ENCODE assay signal across 1 cellular context in the genomic region with DNA sequence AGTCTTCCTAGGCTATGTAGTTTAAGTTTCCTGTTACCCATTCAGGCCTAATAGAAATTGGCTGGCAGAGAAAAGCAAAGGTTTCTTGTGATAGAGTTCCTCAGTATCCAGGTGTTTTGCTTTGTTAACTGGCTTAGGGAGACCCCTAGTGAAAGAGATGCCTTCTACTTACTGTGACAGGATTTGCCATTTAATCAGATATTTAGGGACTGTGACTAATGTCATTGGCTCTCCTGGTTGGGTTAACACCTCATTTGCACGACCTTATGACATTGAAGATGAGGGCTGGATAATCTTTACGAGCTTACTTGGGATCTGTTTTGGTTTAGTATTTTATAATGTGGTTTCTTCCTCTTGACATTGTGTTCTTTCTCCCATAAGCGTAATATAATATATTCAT.
TF ChIP-seq lines count a peak whose summit lies in the region.

No MANE protein-coding gene starts in this region.

TF ChIP-seq in HEK293, 187 proteins besides CTCF, POLR2A, EP300 and RAD21 (continued from another document):
- TF ChIP-seq, protein P1, sequence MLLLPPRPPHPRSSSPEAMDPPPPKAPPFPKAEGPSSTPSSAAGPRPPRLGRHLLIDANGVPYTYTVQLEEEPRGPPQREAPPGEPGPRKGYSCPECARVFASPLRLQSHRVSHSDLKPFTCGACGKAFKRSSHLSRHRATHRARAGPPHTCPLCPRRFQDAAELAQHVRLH (tag by site-specific recombination; IDR thresholded peaks at IDR 0.05) = 0 out of 2 replicates have a peak, but pooled peaks have one; percentile 21
- TF ChIP-seq MZF1 (tag by site-specific recombination; IDR thresholded peaks at IDR 0.05; ENCODE audit: borderline replicate concordance) = no peak
- TF ChIP-seq OSR2 (tag by site-specific recombination; IDR thresholded peaks at IDR 0.05) = peak; percentile 47; the same call in 1 of the 2 replicates
- TF ChIP-seq ZBTB17 (tag by site-specific recombination; IDR thresholded peaks at IDR 0.05) = no peak
- TF ChIP-seq ZXDB (tag by site-specific recombination; IDR thresholded peaks at IDR 0.05) = peak; percentile 51; the same call in 1 of the 2 replicates
- TF ChIP-seq ZNF544 (tag by site-specific recombination; IDR thresholded peaks at IDR 0.05) = no peak
- TF ChIP-seq, protein P2, sequence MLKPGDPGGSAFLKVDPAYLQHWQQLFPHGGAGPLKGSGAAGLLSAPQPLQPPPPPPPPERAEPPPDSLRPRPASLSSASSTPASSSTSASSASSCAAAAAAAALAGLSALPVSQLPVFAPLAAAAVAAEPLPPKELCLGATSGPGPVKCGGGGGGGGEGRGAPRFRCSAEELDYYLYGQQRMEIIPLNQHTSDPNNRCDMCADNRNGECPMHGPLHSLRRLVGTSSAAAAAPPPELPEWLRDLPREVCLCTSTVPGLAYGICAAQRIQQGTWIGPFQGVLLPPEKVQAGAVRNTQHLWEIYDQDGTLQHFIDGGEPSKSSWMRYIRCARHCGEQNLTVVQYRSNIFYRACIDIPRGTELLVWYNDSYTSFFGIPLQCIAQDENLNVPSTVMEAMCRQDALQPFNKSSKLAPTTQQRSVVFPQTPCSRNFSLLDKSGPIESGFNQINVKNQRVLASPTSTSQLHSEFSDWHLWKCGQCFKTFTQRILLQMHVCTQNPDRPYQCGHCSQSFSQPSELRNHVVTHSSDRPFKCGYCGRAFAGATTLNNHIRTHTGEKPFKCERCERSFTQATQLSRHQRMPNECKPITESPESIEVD (tag by site-specific recombination; IDR thresholded peaks at IDR 0.05) = peak; percentile 31; the same call in 1 of the 2 replicates
- TF ChIP-seq ZNF843 (tag by site-specific recombination; IDR thresholded peaks at IDR 0.05) = peak; percentile 63; the same call in 1 of the 2 replicates
